17 cellular contexts compared by ENCODE assay signal in the genomic region with DNA sequence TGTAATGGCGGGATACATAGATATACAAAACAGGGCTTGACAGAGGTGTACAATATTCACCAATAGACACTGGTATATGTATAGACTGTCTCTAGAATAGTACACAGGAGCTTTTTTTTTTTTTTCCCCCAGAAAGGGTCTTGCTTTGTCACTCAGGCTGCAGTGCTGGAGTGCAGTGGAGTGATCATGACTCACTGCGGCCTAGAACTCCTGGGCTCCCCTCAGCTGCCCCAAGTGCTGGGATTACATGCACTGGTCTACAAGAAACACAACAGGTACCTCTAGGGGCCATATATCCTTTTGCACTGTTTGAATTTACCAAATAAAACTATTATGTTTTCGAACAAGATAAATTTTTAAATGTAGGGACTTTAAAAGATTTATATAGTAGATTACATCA. TPM values are rescaled to one million over a fixed set of nuclear protein-coding genes. Genes with fewer than 3 reads are reported as not detected.
DNase-seq lines count a peak whose midpoint lies in the region; ATAC-seq and TF ChIP-seq lines count a peak whose summit lies in the region.
"Had no signal": no experiment of that assay in that cellular context is flagged by ENCODE, and none has a peak within 500 bp of the region (broad histone marks: within the 10 kb centered on the region; RNA-seq: fewer than 3 reads in every experiment).

No MANE protein-coding gene starts in this region.

- H3K27ac Mint-ChIP-seq in activated B cell treated with CpG ODN at 0.5 μM for 24 hours (peak overlapping the region; percentile 66), immature natural killer cell (peak overlapping the region in 5 of 6 donors; percentile 40 to 77 (median 61))

- CTCF ChIA-PET in activated B cell treated with CpG ODN at 0.5 μM for 24 hours (lab: Charles Lee): interaction anchor here (1.2 kb wide), 1 partner anchor 59 kb away, joined by 3 read pairs; no protein-coding TSS in a partner anchor

- TF ChIP-seq CTCF in activated B cell treated with CpG ODN at 0.5 μM for 24 hours (IDR thresholded peaks at IDR 0.05) (no peak), psoas muscle (IDR thresholded peaks at IDR 0.05) (no peak), body of pancreas (IDR thresholded peaks at IDR 0.05) (no peak)

- DNase-seq in HT1080 (ENCODE audit: low read depth): peak; percentile 40
- no peak for DNase-seq in activated B cell treated with CpG ODN at 0.5 μM for 24 hours
- no peak for DNase-seq in immature natural killer cell
- peak in 1 of 2 donors; percentile 26 for DNase-seq in psoas muscle
- DNase-seq in body of pancreas: no peak
- no peak for DNase-seq in HCEC 1CT
- DNase-seq: activated CD4-positive, alpha-beta T cell treated with anti-CD3 and anti-CD28 coated beads, Interleukin-2, amount 50 U/mL, for 1 hour; activated effector memory CD4-positive, alpha-beta T cell treated with anti-CD3 and anti-CD28 coated beads, Interleukin-2, amount 50 U/mL, for 16 hours; NCI-H1105 treated with DMSO at 0.1 percent for 48 hours; SIG-M5; stomach had no signal

- whole genome bisulfite sequencing in psoas muscle, 3 donors: 96 to 97% (median 96%) methylated on average over 3 of the region's 3 CpGs
- WGBS in body of pancreas, 2 donors: 93 to 98% methylated on average over 3 of the region's 3 CpGs

- H3K4me1 ChIP-seq in psoas muscle (peaks cover 51% of the 10 kb centered on the region), body of pancreas (peaks cover 10% of the 10 kb centered on the region)
- H3K4me1 ChIP-seq: breast epithelium, neural progenitor cell had no signal

- H3K4me3 ChIP-seq in psoas muscle (no peak overlapping the region), body of pancreas (no peak overlapping the region)
- H3K4me3 ChIP-seq: breast epithelium, GM12878, neural progenitor cell, skin epidermis, stomach had no signal

- POLR2A ChIA-PET in activated B cell treated with CpG ODN at 0.5 μM for 24 hours (lab: Charles Lee): interaction anchor here (0.5 to 2.0 kb wide), 4 partner anchors 8 to 311 kb away, joined by 3 to 8 read pairs (median 4); a partner anchor contains a TSS

- H3K27me3 Mint-ChIP-seq in activated B cell treated with CpG ODN at 0.5 μM for 24 hours (no peaks in the 10 kb centered on the region), immature natural killer cell (ENCODE audit: low read depth in 3 of 3) (peaks cover 0 to 10% (median 0%) of the 10 kb centered on the region in 3 donors)

- H3K9me3 ChIP-seq in psoas muscle: no peaks in the 10 kb centered on the region
- H3K9me3 ChIP-seq in body of pancreas: no peaks in the 10 kb centered on the region
- H3K9me3 ChIP-seq: breast epithelium, stomach had no signal

- H3K36me3 Mint-ChIP-seq in activated B cell treated with CpG ODN at 0.5 μM for 24 hours (ENCODE audit: low read depth) (peaks cover 62% of the 10 kb centered on the region), immature natural killer cell (peaks cover 0 to 7% (median 3%) of the 10 kb centered on the region in 3 donors)

- TF ChIP-seq POLR2A in body of pancreas (IDR thresholded peaks at IDR 0.05): no peak

- H3K27me3 ChIP-seq in psoas muscle (ENCODE audit: insufficient read depth in 3 of 3, low read length in 2 of 3) (no peaks in the 10 kb centered on the region), body of pancreas (no peaks in the 10 kb centered on the region)
- H3K27me3 ChIP-seq: breast epithelium, neural progenitor cell, stomach had no signal

- H3K4me3 Mint-ChIP-seq in activated B cell treated with CpG ODN at 0.5 μM for 24 hours (peak overlapping the region; percentile 41), immature natural killer cell (peak overlapping the region in 3 of 5 donors; percentile 33 to 44 (median 39))
- H3K4me3 Mint-ChIP-seq: neural progenitor cell had no signal

- H3K4me1 Mint-ChIP-seq in activated B cell treated with CpG ODN at 0.5 μM for 24 hours (peaks cover 75% of the 10 kb centered on the region), immature natural killer cell (peaks cover 80 to 89% of the 10 kb centered on the region in 2 donors)

- H3K9me3 Mint-ChIP-seq in activated B cell treated with CpG ODN at 0.5 μM for 24 hours: no peaks in the 10 kb centered on the region
- H3K9me3 Mint-ChIP-seq in immature natural killer cell: no peaks in the 10 kb centered on the region

- ATAC-seq in activated B cell treated with CpG ODN at 0.5 μM for 24 hours (ENCODE audit: low read depth) (peak; percentile 38), psoas muscle (peak in 3 of 4 donors; percentile 30 to 48 (median 33)), body of pancreas (no peak), HG02571 (IDR thresholded peaks at IDR 0.05; ENCODE audit: unreplicated experiment) (no peak)
- ATAC-seq: GM12878, HCT116 had no signal

- intact Hi-C loops in activated B cell treated with CpG ODN at 0.5 μM for 24 hours (cut with micrococcal nuclease) (no loop called here), psoas muscle (cut with DNase I) (no loop called here), body of pancreas (cut with DNase I) (no loop called here)

- H3K27ac ChIP-seq in psoas muscle: no peak overlapping the region
- no peak overlapping the region for H3K27ac ChIP-seq in body of pancreas
- H3K27ac ChIP-seq: neural progenitor cell, skin epidermis, stomach had no signal

- H3K36me3 ChIP-seq in psoas muscle (ENCODE audit: insufficient read depth in 1 of 2, low read depth in 1 of 2): peaks cover 2 to 20% of the 10 kb centered on the region in 2 donors
- H3K36me3 ChIP-seq in body of pancreas (replicated peaks in 1 of 2; ENCODE audit: insufficient read depth in 1 of 2, low read depth in 2 of 2): peaks cover 0 to 3% of the 10 kb centered on the region in 2 donors
- H3K36me3 ChIP-seq: breast epithelium, neural progenitor cell had no signal

RNA-seq across cellular contexts. Expression of a gene that starts 12.3 kb away (rescaled TPM):
- total RNA-seq in HT1080 (2014; rRNA removed; shearing (Covaris generic)): 305 and 426 TPM in 2 replicates
- polyA plus RNA-seq in HT1080 (2015; cell fraction: cytosol; rRNA removed): 637 and 753 TPM in 2 replicates
- polyA plus RNA-seq in HT1080 (2015; cell fraction: nucleus; rRNA removed): 376 and 424 TPM in 2 replicates
- total RNA-seq in activated B cell treated with CpG ODN at 0.5 μM for 24 hours (399 and 425 TPM in 2 replicates), psoas muscle (100 to 1,000 TPM; 251 to 334 (median 271) TPM), body of pancreas (100 to 1,000 TPM; 216 to 252 TPM)
- polyA plus RNA-seq in immature natural killer cell (1,000 to 10,000 TPM in 1 of 3 donors, 100 to 1,000 TPM in 2; 863 to 1,056 (median 891) TPM), psoas muscle (100 to 1,000 TPM; 179 to 341 (median 287) TPM)

RNA-seq across cellular contexts. Expression of a gene that starts 12.8 kb away (rescaled TPM):
- total RNA-seq in HT1080 (2014; rRNA removed; shearing (Covaris generic)): 22.9 and 29.8 TPM in 2 replicates
- polyA plus RNA-seq in HT1080 (2015; cell fraction: cytosol; rRNA removed): 34.1 and 37.5 TPM in 2 replicates
- polyA plus RNA-seq in HT1080 (2015; cell fraction: nucleus; rRNA removed): 18.3 and 18.4 TPM in 2 replicates
- total RNA-seq in activated B cell treated with CpG ODN at 0.5 μM for 24 hours: 26.4 and 32.2 TPM in 2 replicates
- 10 to 100 TPM; 57.3 to 86.2 (median 62.6) TPM for polyA plus RNA-seq in immature natural killer cell
- total RNA-seq in psoas muscle: 10 to 100 TPM; 11.4 to 23.4 (median 16.7) TPM
- polyA plus RNA-seq in psoas muscle: 10 to 100 TPM; 13.8 to 46.1 (median 18.1) TPM
- 10 to 100 TPM; 14.0 to 59.0 TPM for total RNA-seq in body of pancreas

RNA-seq across cellular contexts. Expression of a gene that starts 22.8 kb away (rescaled TPM):
- total RNA-seq in HT1080 (2014; rRNA removed; shearing (Covaris generic)): 0.58 and 1.0 TPM in 2 replicates
- 0.27 and 0.47 TPM in 2 replicates for polyA plus RNA-seq in HT1080 (2015; cell fraction: cytosol; rRNA removed)
- 14.8 and 18.1 TPM in 2 replicates for polyA plus RNA-seq in HT1080 (2015; cell fraction: nucleus; rRNA removed)
- total RNA-seq in activated B cell treated with CpG ODN at 0.5 μM for 24 hours (7.0 and 7.3 TPM in 2 replicates), psoas muscle (1 to 10 TPM; 1.7 to 5.3 (median 2.4) TPM), body of pancreas (10 to 100 TPM; 10.9 to 27.7 TPM)
- polyA plus RNA-seq in immature natural killer cell (1 to 10 TPM; 2.9 to 8.2 (median 4.8) TPM), psoas muscle (1 to 10 TPM in 2 of 3 donors, under 1 TPM in 1; 0.80 to 1.0 (median 1.0) TPM)

RNA-seq across cellular contexts. Expression of a gene that starts 29.7 kb away (rescaled TPM):
- 4.0 and 4.6 TPM in 2 replicates for total RNA-seq in HT1080 (2014; rRNA removed; shearing (Covaris generic))
- 5.1 and 5.3 TPM in 2 replicates for polyA plus RNA-seq in HT1080 (2015; cell fraction: cytosol; rRNA removed)
- 26.9 and 32.5 TPM in 2 replicates for polyA plus RNA-seq in HT1080 (2015; cell fraction: nucleus; rRNA removed)
- total RNA-seq in activated B cell treated with CpG ODN at 0.5 μM for 24 hours (14.4 and 18.0 TPM in 2 replicates), psoas muscle (10 to 100 TPM in 1 of 4 donors, 1 to 10 TPM in 3; 4.6 to 12.3 (median 7.4) TPM), body of pancreas (1 to 10 TPM; 1.6 to 5.4 TPM)
- polyA plus RNA-seq in immature natural killer cell (10 to 100 TPM in 1 of 3 donors, 1 to 10 TPM in 2; 3.2 to 11.9 (median 4.2) TPM), psoas muscle (10 to 100 TPM in 2 of 3 donors, 1 to 10 TPM in 1; 4.0 to 11.2 (median 10.2) TPM)

RNA-seq across cellular contexts. Expression of a gene that starts 41.3 kb away (rescaled TPM):
- 711 and 766 TPM in 2 replicates for total RNA-seq in HT1080 (2014; rRNA removed; shearing (Covaris generic))
- polyA plus RNA-seq in HT1080 (2015; cell fraction: cytosol; rRNA removed): 511 and 624 TPM in 2 replicates
- polyA plus RNA-seq in HT1080 (2015; cell fraction: nucleus; rRNA removed): 152 and 173 TPM in 2 replicates
- total RNA-seq in activated B cell treated with CpG ODN at 0.5 μM for 24 hours (90.0 and 94.6 TPM in 2 replicates), psoas muscle (100 to 1,000 TPM; 100 to 129 (median 116) TPM), body of pancreas (100 to 1,000 TPM; 150 to 246 TPM)
- polyA plus RNA-seq in immature natural killer cell (100 to 1,000 TPM; 127 to 194 (median 131) TPM), psoas muscle (100 to 1,000 TPM; 164 to 251 (median 189) TPM)

Comparison
In these comparisons a context has a peak if more than half of its experiments do, and no peak if none do; other contexts are left out.
1. ATAC-seq: peak in activated B cell treated with CpG ODN at 0.5 μM for 24 hours (single experiment) and psoas muscle (3 of 4); none in body of pancreas (single experiment) and HG02571 (single experiment).